In the genomic region with DNA sequence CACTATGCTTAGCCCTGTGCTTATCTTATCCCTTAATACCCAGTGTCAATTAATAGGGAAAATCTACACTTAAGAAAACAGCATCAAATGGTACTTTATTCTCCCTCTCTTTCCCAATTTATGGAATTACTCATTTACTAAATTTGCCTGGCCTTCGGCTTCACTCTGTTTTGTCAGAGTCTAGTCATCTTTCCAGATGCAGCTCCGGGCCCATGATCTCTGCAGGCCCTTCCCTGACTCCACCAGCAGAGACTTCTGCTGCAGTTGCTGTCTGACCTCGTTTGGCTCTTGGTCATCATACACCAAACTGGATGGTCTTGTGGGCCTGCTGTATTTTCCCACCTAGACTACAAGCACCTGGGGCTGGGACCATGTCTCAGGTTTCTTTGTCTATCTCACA, we compare ENCODE assay signal across 22 cellular contexts.
"Had no signal": no experiment of that assay in that cellular context is flagged by ENCODE, and none has a peak within 500 bp of the region (broad histone marks: within the 10 kb centered on the region; RNA-seq: fewer than 3 reads in every experiment).

No MANE protein-coding gene starts in this region.

- H3K27me3 Mint-ChIP-seq: activated CD4-positive, alpha-beta T cell treated with anti-CD3 and anti-CD28 coated beads for 36 hours; activated CD8-positive, alpha-beta memory T cell treated with anti-CD3 and anti-CD28 coated beads, Interleukin-2, amount 10 ng/mL, durations not matched to agents 7 days and 5 days; activated naive CD4-positive, alpha-beta T cell treated with anti-CD3 and anti-CD28 coated beads, Interleukin-2, amount 10 ng/mL, durations not matched to agents 7 days and 5 days; activated naive CD8-positive, alpha-beta T cell treated with anti-CD3 and anti-CD28 coated beads, Interleukin-2, amount 50 U/mL, for 24 hours; activated T-helper 17 cell treated with anti-CD3 and anti-CD28 coated beads, Interleukin-2, amount 50 U/mL, for 72 hours; brain; natural killer cell treated with Interleukin-12 subunit alpha and Interleukin-12 subunit beta and Interleukin-15 and Interleukin-18, amount 100 ng/mL, for 72 hours had no signal

- DNase-seq: activated CD4-positive, alpha-beta T cell treated with anti-CD3 and anti-CD28 coated beads for 36 hours; activated CD4-positive, alpha-beta T cell treated with anti-CD3 and anti-CD28 coated beads, Interleukin-2, amount 50 U/mL, for 48 hours; activated CD8-positive, alpha-beta memory T cell treated with anti-CD3 and anti-CD28 coated beads, Interleukin-2, amount 10 ng/mL, durations not matched to agents 7 days and 5 days; activated naive CD4-positive, alpha-beta T cell treated with anti-CD3 and anti-CD28 coated beads, Interleukin-2, amount 10 ng/mL, durations not matched to agents 7 days and 5 days; activated naive CD8-positive, alpha-beta T cell treated with anti-CD3 and anti-CD28 coated beads, Interleukin-2, amount 50 U/mL, for 24 hours; anterior cingulate cortex; central memory CD4-positive, alpha-beta T cell; dorsolateral prefrontal cortex; gastrocnemius medialis; head of caudate nucleus; kidney; posterior cingulate gyrus; sigmoid colon; stimulated activated naive CD4-positive, alpha-beta T cell; substantia nigra had no signal

- H3K27ac ChIP-seq: sigmoid colon, tibial nerve had no signal

- H3K27ac Mint-ChIP-seq: activated CD4-positive, alpha-beta T cell treated with anti-CD3 and anti-CD28 coated beads for 36 hours; activated CD8-positive, alpha-beta memory T cell treated with anti-CD3 and anti-CD28 coated beads, Interleukin-2, amount 10 ng/mL, durations not matched to agents 7 days and 5 days; activated naive CD4-positive, alpha-beta T cell treated with anti-CD3 and anti-CD28 coated beads, Interleukin-2, amount 10 ng/mL, durations not matched to agents 7 days and 5 days; activated naive CD8-positive, alpha-beta T cell treated with anti-CD3 and anti-CD28 coated beads, Interleukin-2, amount 50 U/mL, for 24 hours; activated T-helper 17 cell treated with anti-CD3 and anti-CD28 coated beads, Interleukin-2, amount 50 U/mL, for 72 hours; brain; mesothelial cell of epicardium; natural killer cell treated with Interleukin-12 subunit alpha and Interleukin-12 subunit beta and Interleukin-15 and Interleukin-18, amount 100 ng/mL, for 72 hours; WTC11 had no signal

- H3K36me3 Mint-ChIP-seq: activated CD8-positive, alpha-beta memory T cell treated with anti-CD3 and anti-CD28 coated beads, Interleukin-2, amount 10 ng/mL, durations not matched to agents 7 days and 5 days; activated naive CD4-positive, alpha-beta T cell treated with anti-CD3 and anti-CD28 coated beads, Interleukin-2, amount 10 ng/mL, durations not matched to agents 7 days and 5 days; natural killer cell treated with Interleukin-12 subunit alpha and Interleukin-12 subunit beta and Interleukin-15 and Interleukin-18, amount 100 ng/mL, for 72 hours had no signal

- H3K27me3 ChIP-seq: dorsolateral prefrontal cortex, gastrocnemius medialis, sigmoid colon, tibial nerve had no signal

- H3K4me3 ChIP-seq: dorsolateral prefrontal cortex, gastrocnemius medialis, lung, sigmoid colon, tibial nerve had no signal

- H3K4me3 Mint-ChIP-seq: activated CD4-positive, alpha-beta T cell treated with anti-CD3 and anti-CD28 coated beads for 36 hours; activated CD8-positive, alpha-beta memory T cell treated with anti-CD3 and anti-CD28 coated beads, Interleukin-2, amount 10 ng/mL, durations not matched to agents 7 days and 5 days; activated naive CD4-positive, alpha-beta T cell treated with anti-CD3 and anti-CD28 coated beads, Interleukin-2, amount 10 ng/mL, durations not matched to agents 7 days and 5 days; activated naive CD8-positive, alpha-beta T cell treated with anti-CD3 and anti-CD28 coated beads, Interleukin-2, amount 50 U/mL, for 24 hours; activated T-helper 17 cell treated with anti-CD3 and anti-CD28 coated beads, Interleukin-2, amount 50 U/mL, for 72 hours; brain; mesothelial cell of epicardium; natural killer cell treated with Interleukin-12 subunit alpha and Interleukin-12 subunit beta and Interleukin-15 and Interleukin-18, amount 100 ng/mL, for 72 hours; WTC11 had no signal

- H3K4me1 Mint-ChIP-seq: activated CD4-positive, alpha-beta T cell treated with anti-CD3 and anti-CD28 coated beads for 36 hours; activated CD8-positive, alpha-beta memory T cell treated with anti-CD3 and anti-CD28 coated beads, Interleukin-2, amount 10 ng/mL, durations not matched to agents 7 days and 5 days; activated naive CD4-positive, alpha-beta T cell treated with anti-CD3 and anti-CD28 coated beads, Interleukin-2, amount 10 ng/mL, durations not matched to agents 7 days and 5 days; activated naive CD8-positive, alpha-beta T cell treated with anti-CD3 and anti-CD28 coated beads, Interleukin-2, amount 50 U/mL, for 24 hours; activated T-helper 17 cell treated with anti-CD3 and anti-CD28 coated beads, Interleukin-2, amount 50 U/mL, for 72 hours; brain; WTC11 had no signal

- H3K9me3 ChIP-seq: gastrocnemius medialis, sigmoid colon, tibial nerve had no signal

- H3K9me3 Mint-ChIP-seq: activated naive CD4-positive, alpha-beta T cell treated with anti-CD3 and anti-CD28 coated beads, Interleukin-2, amount 10 ng/mL, durations not matched to agents 7 days and 5 days; activated naive CD8-positive, alpha-beta T cell treated with anti-CD3 and anti-CD28 coated beads, Interleukin-2, amount 50 U/mL, for 24 hours; activated T-helper 17 cell treated with anti-CD3 and anti-CD28 coated beads, Interleukin-2, amount 50 U/mL, for 72 hours; brain; mesothelial cell of epicardium; natural killer cell treated with Interleukin-12 subunit alpha and Interleukin-12 subunit beta and Interleukin-15 and Interleukin-18, amount 100 ng/mL, for 72 hours; WTC11 had no signal

- H3K4me1 ChIP-seq: tibial nerve had no signal
